In the genomic region with DNA sequence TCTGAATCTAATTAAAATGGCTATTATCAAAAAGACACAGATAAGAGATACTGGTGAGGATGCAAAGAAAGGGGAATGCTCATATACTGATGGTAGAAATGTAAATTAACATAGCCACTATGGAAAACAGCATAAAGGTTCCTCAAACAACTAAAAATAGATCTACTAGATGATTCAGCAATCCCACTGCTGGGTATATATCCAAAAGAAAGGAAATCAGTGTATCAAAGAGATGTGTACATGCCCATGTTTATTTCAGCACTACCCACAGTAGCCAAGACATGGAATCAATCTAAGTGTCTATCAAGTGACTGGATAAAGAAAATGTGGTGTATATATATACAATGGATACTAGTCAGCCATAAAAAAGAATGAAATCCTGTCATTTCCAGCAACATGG, we compare ENCODE assay signal across 19 cellular contexts. TPM values are rescaled to one million over a fixed set of nuclear protein-coding genes. Genes with fewer than 3 reads are reported as not detected.
DNase-seq lines count a peak whose midpoint lies in the region; ATAC-seq and TF ChIP-seq lines count a peak whose summit lies in the region.
"Had no signal": no experiment of that assay in that cellular context is flagged by ENCODE, and none has a peak within 500 bp of the region (broad histone marks: within the 10 kb centered on the region; RNA-seq: fewer than 3 reads in every experiment).

No MANE protein-coding gene starts in this region.

- TF ChIP-seq CTCF in endothelial cell (IDR thresholded peaks at IDR 0.05; ENCODE audit: unreplicated experiment) (no peak), heart left ventricle (IDR thresholded peaks at IDR 0.05) (no peak)

- no peak for TF ChIP-seq POLR2A in heart left ventricle (IDR thresholded peaks at IDR 0.05)

- intact Hi-C loops in heart left ventricle (cut with DNase I): no loop called here

- CTCF ChIA-PET in CD8-positive, alpha-beta memory T cell (lab: Charles Lee): interaction anchor here (0.8 to 16.7 kb wide), 6 partner anchors 8 to 124 kb away, joined by 3 to 270 read pairs (median 12); partner anchors contain the start of genes HLA-DMA and TAP2
- CTCF ChIA-PET in T-cell (lab: Charles Lee): interaction anchor here (0.6 to 14.4 kb wide), 5 partner anchors 9 to 1473 kb away, joined by 3 to 207 read pairs (median 4); partner anchors contain the start of gene HLA-DMA (in 1 of the 2)

- POLR2A ChIA-PET in CD8-positive, alpha-beta memory T cell (lab: Charles Lee): interaction anchor here (1.0 to 2.6 kb wide), 3 partner anchors 9 to 29 kb away, joined by 3 to 21 read pairs (median 6); partner anchors contain the start of gene HLA-DMA
- POLR2A ChIA-PET in T-cell (lab: Charles Lee): interaction anchor here (2.3 to 3.6 kb wide), 2 partner anchors 9 to 10 kb away, joined by 10 to 29 read pairs; no protein-coding TSS in a partner anchor

- H3K27me3 Mint-ChIP-seq in CD8-positive, alpha-beta memory T cell: peaks cover 0 to 3% of the 10 kb centered on the region in 2 donors
- H3K27me3 Mint-ChIP-seq in T-cell (no peaks in the 10 kb centered on the region), endothelial cell (ENCODE audit: unreplicated experiment) (peaks cover 5% of the 10 kb centered on the region)

- H3K27ac ChIP-seq in CD8-positive, alpha-beta memory T cell (ENCODE audit: low read depth, low read length): no peak overlapping the region
- no peak overlapping the region for H3K27ac ChIP-seq in heart left ventricle
- H3K27ac ChIP-seq: C4-2B, RWPE1 had no signal

- H3K36me3 Mint-ChIP-seq in CD8-positive, alpha-beta memory T cell: peaks cover 0 to 10% (median 5%) of the 10 kb centered on the region in 3 donors
- H3K36me3 Mint-ChIP-seq in T-cell (no peaks in the 10 kb centered on the region), endothelial cell (ENCODE audit: low read depth, unreplicated experiment) (no peaks in the 10 kb centered on the region)

- no peaks in the 10 kb centered on the region for H3K9me3 ChIP-seq in CD8-positive, alpha-beta memory T cell (ENCODE audit: low read length)
- H3K9me3 ChIP-seq in heart left ventricle: no peaks in the 10 kb centered on the region

- DNase-seq in CD8-positive, alpha-beta memory T cell: no peak
- DNase-seq in NCI-H526 (lab: John Stamatoyannopoulos, UW) (peak; percentile 92 to 95), T-cell (no peak), foreskin melanocyte (peak; percentile 76), endothelial cell (ENCODE audit: low spot score) (no peak), putamen (ENCODE audit: low spot score) (no peak), HT-29 (ENCODE audit: low spot score) (no peak), heart left ventricle (no peak)
- DNase-seq: ACHN, NCI-H1105, NCI-H1694, NCI-H2081 treated with DMSO at 0.1 percent for 48 hours, NCI-H446 treated with DMSO at 0.1 percent for 48 hours, NCI-H748 treated with DMSO at 0.1 percent for 48 hours, PC-3, SIG-M5, SW 1271 had no signal

- H3K4me3 ChIP-seq in CD8-positive, alpha-beta memory T cell (ENCODE audit: low read length): no peak overlapping the region
- no peak overlapping the region for H3K4me3 ChIP-seq in heart left ventricle

- H3K4me1 ChIP-seq in CD8-positive, alpha-beta memory T cell (ENCODE audit: insufficient read depth, low read length): peaks cover 35% of the 10 kb centered on the region
- peaks cover 0 to 57% (median 13%) of the 10 kb centered on the region in 12 donors for H3K4me1 ChIP-seq in heart left ventricle

- peaks cover 62 to 83% (median 62%) of the 10 kb centered on the region in 3 donors for H3K4me1 Mint-ChIP-seq in CD8-positive, alpha-beta memory T cell
- peaks cover 57 to 63% (median 62%) of the 10 kb centered on the region in 3 donors for H3K4me1 Mint-ChIP-seq in T-cell
- H3K4me1 Mint-ChIP-seq in endothelial cell (ENCODE audit: unreplicated experiment): peaks cover 50% of the 10 kb centered on the region

- no peaks in the 10 kb centered on the region for H3K36me3 ChIP-seq in CD8-positive, alpha-beta memory T cell (ENCODE audit: insufficient read depth, low read length)
- no peaks in the 10 kb centered on the region for H3K36me3 ChIP-seq in heart left ventricle

- H3K9me3 Mint-ChIP-seq in CD8-positive, alpha-beta memory T cell: no peaks in the 10 kb centered on the region
- no peaks in the 10 kb centered on the region for H3K9me3 Mint-ChIP-seq in T-cell
- H3K9me3 Mint-ChIP-seq in endothelial cell (ENCODE audit: unreplicated experiment): no peaks in the 10 kb centered on the region

- ATAC-seq in T-cell (replicated peaks in 1 of 4) (no peak), heart left ventricle (no peak)
- ATAC-seq: PC-3 had no signal

- H3K27ac Mint-ChIP-seq in CD8-positive, alpha-beta memory T cell: peak overlapping the region in 6 of 8 donors; percentile 5 to 64 (median 42)
- peak overlapping the region; percentile 68 to 77 for H3K27ac Mint-ChIP-seq in T-cell
- H3K27ac Mint-ChIP-seq in endothelial cell (ENCODE audit: unreplicated experiment): no peak overlapping the region

- H3K27me3 ChIP-seq in CD8-positive, alpha-beta memory T cell (ENCODE audit: insufficient read depth, low read length, poor library complexity, severe bottlenecking): no peaks in the 10 kb centered on the region
- H3K27me3 ChIP-seq in heart left ventricle: no peaks in the 10 kb centered on the region

- peak overlapping the region in 2 of 7 donors; percentile 16 to 34 for H3K4me3 Mint-ChIP-seq in CD8-positive, alpha-beta memory T cell
- H3K4me3 Mint-ChIP-seq in T-cell: no peak overlapping the region
- no peak overlapping the region for H3K4me3 Mint-ChIP-seq in endothelial cell (ENCODE audit: unreplicated experiment)

RNA-seq across cellular contexts. Expression of gene BRD2, which starts 6.0 kb away (rescaled TPM):
- 100 to 1,000 TPM; 373 to 387 TPM for total RNA-seq in CD8-positive, alpha-beta memory T cell
- polyA plus RNA-seq in CD8-positive, alpha-beta memory T cell: 89.9 TPM
- total RNA-seq in T-cell: 100 to 1,000 TPM; 320 to 383 (median 358) TPM
- 186 TPM for total RNA-seq in endothelial cell (ENCODE audit: unreplicated experiment)
- total RNA-seq in HT-29 (2014; rRNA removed; shearing (Covaris generic)): 144 and 147 TPM in 2 replicates
- 100 to 1,000 TPM in 2 of 9 donors, 10 to 100 TPM in 7; 56.8 to 107 (median 73.5) TPM for total RNA-seq in heart left ventricle
- 10 to 100 TPM; 61.9 to 67.8 TPM for polyA plus RNA-seq in heart left ventricle

RNA-seq across cellular contexts. Expression of gene HLA-DMA, which starts 9.5 kb away (rescaled TPM):
- total RNA-seq in CD8-positive, alpha-beta memory T cell: 10 to 100 TPM; 14.0 to 16.5 TPM
- polyA plus RNA-seq in CD8-positive, alpha-beta memory T cell: 35.0 TPM
- total RNA-seq in T-cell (10 to 100 TPM; 22.3 to 37.8 (median 27.5) TPM), endothelial cell (ENCODE audit: unreplicated experiment) (13.0 TPM), heart left ventricle (100 to 1,000 TPM in 1 of 9 donors, 10 to 100 TPM in 6, 1 to 10 TPM in 2; 5.4 to 150 (median 16.2) TPM)
- total RNA-seq in HT-29 (2014; rRNA removed; shearing (Covaris generic)): 8.5 and 9.0 TPM in 2 replicates
- 10 to 100 TPM in 1 of 2 donors, 1 to 10 TPM in 1; 8.0 to 20.4 TPM for polyA plus RNA-seq in heart left ventricle

RNA-seq across cellular contexts. Expression of gene HLA-DMB, which starts 21.6 kb away (rescaled TPM):
- total RNA-seq in CD8-positive, alpha-beta memory T cell: 1 to 10 TPM; 4.3 to 5.3 TPM
- 25.6 TPM for polyA plus RNA-seq in CD8-positive, alpha-beta memory T cell
- total RNA-seq in T-cell: 10 to 100 TPM in 3 of 5 donors, 1 to 10 TPM in 2; 8.8 to 30.6 (median 10.6) TPM
- 1.3 TPM for total RNA-seq in endothelial cell (ENCODE audit: unreplicated experiment)
- 2.1 and 3.3 TPM in 2 replicates for total RNA-seq in HT-29 (2014; rRNA removed; shearing (Covaris generic))
- total RNA-seq in heart left ventricle: 100 to 1,000 TPM in 1 of 9 donors, 10 to 100 TPM in 1, 1 to 10 TPM in 7; 2.7 to 127 (median 9.3) TPM
- 1 to 10 TPM; 3.7 to 4.8 TPM for polyA plus RNA-seq in heart left ventricle
- total RNA-seq: PC-3 had no signal

RNA-seq across cellular contexts. Expression of gene HLA-DOA, which starts 47.0 kb away (rescaled TPM):
- 1 to 10 TPM; 6.7 to 6.9 TPM for total RNA-seq in CD8-positive, alpha-beta memory T cell
- polyA plus RNA-seq in CD8-positive, alpha-beta memory T cell: 12.0 TPM
- total RNA-seq in T-cell (10 to 100 TPM in 3 of 5 donors, 1 to 10 TPM in 2; 6.1 to 17.0 (median 13.4) TPM), endothelial cell (ENCODE audit: unreplicated experiment) (7.3 TPM), heart left ventricle (10 to 100 TPM in 2 of 9 donors, 1 to 10 TPM in 4, under 1 TPM in 3; 0.44 to 32.4 (median 1.5) TPM)
- total RNA-seq in HT-29 (2014; rRNA removed; shearing (Covaris generic)): 0.03 and 0.23 TPM in 2 replicates
- 1 to 10 TPM in 1 of 2 donors, under 1 TPM in 1; 0.78 to 1.2 TPM for polyA plus RNA-seq in heart left ventricle
- total RNA-seq: PC-3 had no signal

Comparison
In these comparisons a context has a peak if more than half of its experiments do, and no peak if none do; other contexts are left out.
1. DNase-seq: peak in NCI-H526 (2 of 2) and foreskin melanocyte (single experiment); none in CD8-positive, alpha-beta memory T cell (0 of 5), T-cell (0 of 34), endothelial cell (single experiment), putamen (single experiment), HT-29 (single experiment) and heart left ventricle (0 of 5).